13 cellular contexts compared by ENCODE assay signal in genomic region chr15:63198752-63199250, GRCh38. TPM values are rescaled to one million over a fixed set of nuclear protein-coding genes. Genes with fewer than 3 reads are reported as not detected.
A peak's percentile ranks its signal among the peaks of the same experiment; 100 is the strongest.
DNase-seq lines count a peak whose midpoint lies in the region; ATAC-seq and TF ChIP-seq lines count a peak whose summit lies in the region.
"Had no signal": no experiment of that assay in that cellular context is flagged by ENCODE, and none has a peak within 500 bp of the region (broad histone marks: within the 10 kb centered on the region; RNA-seq: fewer than 3 reads in every experiment).

No MANE protein-coding gene starts in this region.

- in situ Hi-C loops in transverse colon (cut with MboI; ENCODE audit: low pct_ligation_motif_present in 1 of 4, low pct_unique_long_range_greater_than_20kb in 1 of 4, low sequenced_read_pairs in 3 of 4): no loop called here

- peaks cover 95% of the 10 kb centered on the region for H3K4me1 Mint-ChIP-seq in activated naive CD4-positive, alpha-beta T cell treated with anti-CD3 and anti-CD28 coated beads, Interleukin-2, amount 10 ng/mL, durations not matched to agents 7 days and 5 days

- intact Hi-C loops in transverse colon (cut with DNase I; ENCODE audit: low total_unique reads): no loop called here
- intact Hi-C loops in tibial artery (cut with DNase I; ENCODE audit: low total_unique reads): no loop called here

- H3K27ac Mint-ChIP-seq in activated naive CD4-positive, alpha-beta T cell treated with anti-CD3 and anti-CD28 coated beads, Interleukin-2, amount 50 U/mL, for 72 hours: peak overlapping the region in 1 of 2 donors; percentile 2
- no peak overlapping the region for H3K27ac Mint-ChIP-seq in activated naive CD4-positive, alpha-beta T cell treated with anti-CD3 and anti-CD28 coated beads, Interleukin-2, amount 10 ng/mL, durations not matched to agents 7 days and 5 days

- H3K27ac ChIP-seq in transverse colon: peak overlapping the region in 3 of 4 donors; percentile 9 to 23 (median 19)
- H3K27ac ChIP-seq in tibial artery: no peak overlapping the region

- no peak for TF ChIP-seq EP300 in transverse colon (IDR thresholded peaks at IDR 0.05; ENCODE audit: low read depth)

- no peaks in the 10 kb centered on the region for H3K27me3 ChIP-seq in transverse colon
- no peaks in the 10 kb centered on the region for H3K27me3 ChIP-seq in tibial artery
- H3K27me3 ChIP-seq: upper lobe of left lung had no signal

- H3K9me3 ChIP-seq in transverse colon: no peaks in the 10 kb centered on the region
- no peaks in the 10 kb centered on the region for H3K9me3 ChIP-seq in tibial artery
- H3K9me3 ChIP-seq: SK-N-SH, upper lobe of left lung had no signal

- TF ChIP-seq POLR2A in erythroblast (IDR thresholded peaks at IDR 0.05; ENCODE audit: low read length) (no peak), transverse colon (IDR thresholded peaks at IDR 0.05) (no peak)

- CTCF ChIA-PET in activated naive CD4-positive, alpha-beta T cell treated with anti-CD3 and anti-CD28 coated beads, Interleukin-2, amount 10 ng/mL, durations not matched to agents 7 days and 5 days (lab: Charles Lee): interaction anchor here (1.1 kb wide), 1 partner anchor 11 kb away, joined by 5 read pairs; no protein-coding TSS in a partner anchor

- no peaks in the 10 kb centered on the region for H3K27me3 Mint-ChIP-seq in activated naive CD4-positive, alpha-beta T cell treated with anti-CD3 and anti-CD28 coated beads, Interleukin-2, amount 10 ng/mL, durations not matched to agents 7 days and 5 days

- 42 to 51% methylated on average over 3 of the region's 3 CpGs for WGBS in transverse colon (ENCODE audit: low coverage in 1 of 2), 2 donors

- peak; percentile 12 to 58 for ATAC-seq in activated naive CD4-positive, alpha-beta T cell treated with anti-CD3 and anti-CD28 coated beads, Interleukin-2, amount 50 U/mL, for 72 hours
- no peak for ATAC-seq in HG03571 (IDR thresholded peaks at IDR 0.05; ENCODE audit: unreplicated experiment)
- ATAC-seq: right cardiac atrium had no signal

- no peak overlapping the region for H3K4me3 Mint-ChIP-seq in activated naive CD4-positive, alpha-beta T cell treated with anti-CD3 and anti-CD28 coated beads, Interleukin-2, amount 10 ng/mL, durations not matched to agents 7 days and 5 days

- TF ChIP-seq CTCF in transverse colon (IDR thresholded peaks at IDR 0.05) (no peak), tibial artery (IDR thresholded peaks at IDR 0.05) (no peak)

- peaks cover 15 to 31% of the 10 kb centered on the region in 2 donors for H3K36me3 Mint-ChIP-seq in activated naive CD4-positive, alpha-beta T cell treated with anti-CD3 and anti-CD28 coated beads, Interleukin-2, amount 50 U/mL, for 72 hours
- peaks cover 64% of the 10 kb centered on the region for H3K36me3 Mint-ChIP-seq in activated naive CD4-positive, alpha-beta T cell treated with anti-CD3 and anti-CD28 coated beads, Interleukin-2, amount 10 ng/mL, durations not matched to agents 7 days and 5 days

- no peaks in the 10 kb centered on the region for H3K9me3 Mint-ChIP-seq in activated naive CD4-positive, alpha-beta T cell treated with anti-CD3 and anti-CD28 coated beads, Interleukin-2, amount 50 U/mL, for 72 hours
- no peaks in the 10 kb centered on the region for H3K9me3 Mint-ChIP-seq in activated naive CD4-positive, alpha-beta T cell treated with anti-CD3 and anti-CD28 coated beads, Interleukin-2, amount 10 ng/mL, durations not matched to agents 7 days and 5 days

- H3K4me1 ChIP-seq in transverse colon (peaks cover 4 to 65% (median 27%) of the 10 kb centered on the region in 4 donors), tibial artery (peaks cover 0 to 35% (median 15%) of the 10 kb centered on the region in 4 donors)

- H3K36me3 ChIP-seq in transverse colon (no peaks in the 10 kb centered on the region), tibial artery (peaks cover 0 to 4% (median 0%) of the 10 kb centered on the region in 3 donors)
- H3K36me3 ChIP-seq: upper lobe of left lung had no signal

- H3K4me3 ChIP-seq in transverse colon (no peak overlapping the region), tibial artery (no peak overlapping the region)
- H3K4me3 ChIP-seq: upper lobe of left lung had no signal

- DNase-seq in activated naive CD4-positive, alpha-beta T cell treated with anti-CD3 and anti-CD28 coated beads, Interleukin-2, amount 50 U/mL, for 72 hours (ENCODE audit: low spot score in 2 of 2): no peak
- DNase-seq in activated naive CD4-positive, alpha-beta T cell treated with anti-CD3 and anti-CD28 coated beads, Interleukin-2, amount 10 ng/mL, durations not matched to agents 7 days and 5 days: no peak
- DNase-seq in OCI-M1 (lab: John Stamatoyannopoulos, UW): peak; percentile 92
- peak; percentile 80 to 84 for DNase-seq in erythroblast (lab: John Stamatoyannopoulos, UW)
- no peak for DNase-seq in transverse colon
- no peak for DNase-seq in tibial artery
- DNase-seq in hypothalamus (lab: John Stamatoyannopoulos, UW): no peak
- DNase-seq: activated CD4-positive, alpha-beta T cell treated with anti-CD3 and anti-CD28 coated beads, Interleukin-2, amount 50 U/mL, for 4 hours; AML-193; SK-N-SH; upper lobe of left lung had no signal

RNA-seq across cellular contexts. Expression of gene RAB8B, which starts 9.4 kb away (rescaled TPM):
- 100 to 1,000 TPM; 106 to 157 TPM for total RNA-seq in activated naive CD4-positive, alpha-beta T cell treated with anti-CD3 and anti-CD28 coated beads, Interleukin-2, amount 50 U/mL, for 72 hours
- total RNA-seq in transverse colon: 10 to 100 TPM in 2 of 4 donors, 1 to 10 TPM in 2; 3.2 to 25.4 (median 9.5) TPM

RNA-seq across cellular contexts. Expression of gene RPS27L, which starts 41.5 kb away (rescaled TPM):
- 100 to 1,000 TPM; 155 to 223 TPM for total RNA-seq in activated naive CD4-positive, alpha-beta T cell treated with anti-CD3 and anti-CD28 coated beads, Interleukin-2, amount 50 U/mL, for 72 hours
- 100 to 1,000 TPM in 2 of 4 donors, 1 to 10 TPM in 2; 4.5 to 143 (median 58.5) TPM for total RNA-seq in transverse colon

Comparison
In these comparisons a context has a peak if more than half of its experiments do, and no peak if none do; other contexts are left out.
1. DNase-seq: peak in OCI-M1 (single experiment) and erythroblast (2 of 2); none in activated naive CD4-positive, alpha-beta T cell treated with anti-CD3 and anti-CD28 coated beads, Interleukin-2, amount 50 U/mL, for 72 hours (0 of 2), activated naive CD4-positive, alpha-beta T cell treated with anti-CD3 and anti-CD28 coated beads, Interleukin-2, amount 10 ng/mL, durations not matched to agents 7 days and 5 days (single experiment), transverse colon (single experiment), tibial artery (0 of 2) and hypothalamus (0 of 51).
2. H3K27ac ChIP-seq: peak in transverse colon (3 of 4); none in tibial artery (0 of 2).
3. RNA of gene RAB8B, which starts 9.4 kb away (total RNA-seq): 106 to 157 TPM in activated naive CD4-positive, alpha-beta T cell treated with anti-CD3 and anti-CD28 coated beads, Interleukin-2, amount 50 U/mL, for 72 hours; 3.2 to 25.4 TPM in transverse colon; every median in the first group is over 4 times any median in the second.